8 cellular contexts compared by ENCODE assay signal in the genomic region with DNA sequence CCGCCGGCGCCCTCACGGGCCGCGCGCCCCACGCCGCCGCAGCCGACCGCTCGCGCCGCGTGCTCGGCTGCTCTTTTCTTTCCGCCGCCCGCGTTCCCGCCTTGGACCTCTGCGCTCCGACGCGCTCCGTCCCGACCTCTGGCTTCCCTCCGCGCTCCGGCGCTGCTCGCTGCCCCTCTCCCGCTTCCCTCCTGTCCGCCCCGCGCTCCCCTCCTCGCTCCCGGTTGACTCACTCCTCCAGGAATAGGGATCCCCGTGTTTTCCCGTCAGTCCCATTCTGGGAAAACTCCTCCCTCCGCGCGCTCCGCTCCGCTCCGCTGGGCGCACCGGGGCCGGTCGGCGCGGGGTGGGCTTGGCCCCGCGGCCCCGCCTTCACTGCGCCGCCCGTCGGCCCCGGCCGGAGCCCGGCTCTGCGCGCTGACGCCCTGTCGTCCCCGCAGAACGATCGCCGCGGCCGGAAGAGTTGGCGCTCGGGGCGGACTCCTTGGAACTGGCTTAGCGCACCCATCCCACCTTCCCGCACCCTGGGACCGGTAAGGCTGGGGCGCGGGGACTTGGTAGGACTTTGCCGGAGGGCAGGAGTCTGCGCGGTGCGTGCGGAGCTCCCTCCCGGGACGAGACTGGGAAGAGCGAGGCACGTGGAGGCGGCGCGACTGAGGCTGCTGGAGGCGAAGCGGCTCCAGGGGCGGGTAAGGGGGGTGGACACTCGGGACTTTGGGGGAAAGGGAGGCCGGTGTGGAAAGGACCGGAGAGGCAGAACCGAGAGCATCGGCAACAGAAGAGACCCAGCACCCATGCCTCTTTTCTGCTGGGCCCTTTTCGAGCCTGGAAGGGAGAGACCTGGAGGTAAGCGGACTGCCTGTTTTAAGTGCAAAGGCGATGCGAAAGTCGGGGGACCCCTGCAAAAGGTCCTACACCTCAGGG. TPM values are rescaled to one million over a fixed set of nuclear protein-coding genes. Genes with fewer than 3 reads are reported as not detected.
DNase-seq lines count a peak whose midpoint lies in the region; ATAC-seq and TF ChIP-seq lines count a peak whose summit lies in the region.

No MANE protein-coding gene starts in this region.

- H3K9ac ChIP-seq in SK-N-MC (ENCODE audit: insufficient read length): peak overlapping the region; percentile 88

- H3K4me3 ChIP-seq in HEK293 (ENCODE audit: low read depth, low read length): peak overlapping the region; percentile 58
- H3K4me3 ChIP-seq in SK-N-MC: peak overlapping the region; percentile 81
- H3K4me3 ChIP-seq in ectodermal cell (ENCODE audit: insufficient read depth, low read depth, low read length): peak overlapping the region; percentile 46
- peak overlapping the region; percentile 62 for H3K4me3 ChIP-seq in upper lobe of right lung

- DNase-seq in Caki2 (ENCODE audit: low read depth) (peak; percentile 73), SK-N-MC (ENCODE audit: low read depth, low spot score) (no peak), memory B cell (ENCODE audit: low spot score in 2 of 2) (no peak), upper lobe of right lung (peak; percentile 82)

- ATAC-seq in memory B cell (ENCODE audit: low read depth) (peak; percentile 21), upper lobe of right lung (peak; percentile 66), GM18517 (IDR thresholded peaks at IDR 0.05; ENCODE audit: unreplicated experiment) (no peak), HG02623 (IDR thresholded peaks at IDR 0.05; ENCODE audit: unreplicated experiment) (no peak)

- CTCF ChIA-PET in HEK293 (lab: Yijun Ruan, JAX): interaction anchor here (0.6 to 0.7 kb wide), 2 partner anchors 364 to 990 kb away, joined by 5 to 9 read pairs; no protein-coding TSS in a partner anchor

- 0% methylated on average over 106 of the region's 106 CpGs for WGBS in ectodermal cell, 2 experiments

- no peaks in the 10 kb centered on the region; a peak in 1 of 3 replicates for H3K36me3 ChIP-seq in HEK293 (ENCODE audit: control insufficient read depth in 2 of 2, insufficient read depth in 1 of 2, low read length in 2 of 2)
- H3K36me3 ChIP-seq in SK-N-MC (ENCODE audit: insufficient read depth, low read length): peaks cover 1% of the 10 kb centered on the region; the same call in 1 of the 2 replicates
- no peaks in the 10 kb centered on the region for H3K36me3 ChIP-seq in ectodermal cell (ENCODE audit: control insufficient read depth, insufficient read depth, low read length)
- no peaks in the 10 kb centered on the region for H3K36me3 ChIP-seq in upper lobe of right lung

- H3K4me1 Mint-ChIP-seq in memory B cell: peaks cover 13% of the 10 kb centered on the region

- TF ChIP-seq CTCF in HEK293 (tag by site-specific recombination; IDR thresholded peaks at IDR 0.05): no peak
- no peak for TF ChIP-seq CTCF in upper lobe of right lung (IDR thresholded peaks at IDR 0.05)

- peak overlapping the region; percentile 80 for H3K4me3 Mint-ChIP-seq in memory B cell

- H3K27ac ChIP-seq in HEK293 (ENCODE audit: extremely low read depth, low read depth, low read length) (peak overlapping the region; percentile 93), SK-N-MC (peak overlapping the region; percentile 77), ectodermal cell (ENCODE audit: insufficient read depth, low read depth, low read length, poor library complexity, severe bottlenecking) (peak overlapping the region; percentile 63), upper lobe of right lung (peak overlapping the region; percentile 81)

- POLR2A ChIA-PET in HEK293 (lab: Yijun Ruan, JAX): interaction anchor here (0.6 to 1.2 kb wide), 4 partner anchors 8 to 75 kb away, joined by 3 to 4 read pairs (median 3); no protein-coding TSS in a partner anchor

- intact Hi-C loops in upper lobe of right lung (cut with DNase I): no loop called here

- no peak overlapping the region for H3K27ac Mint-ChIP-seq in memory B cell

- in situ Hi-C loops in Caki2 (cut with HindIII; ENCODE audit: low pct_unique_long_range_greater_than_20kb, low sequenced_read_pairs): no loop called here

- no peaks in the 10 kb centered on the region for H3K9me3 Mint-ChIP-seq in memory B cell

- peaks cover 36% of the 10 kb centered on the region for H3K27me3 Mint-ChIP-seq in memory B cell

- H3K27me3 ChIP-seq in ectodermal cell (ENCODE audit: control insufficient read depth, insufficient read depth, low read length, poor library complexity, severe bottlenecking) (peaks cover 41% of the 10 kb centered on the region), upper lobe of right lung (no peaks in the 10 kb centered on the region)

- H3K4me1 ChIP-seq in HEK293 (ENCODE audit: control insufficient read depth, insufficient read depth, low read length): peaks cover 7% of the 10 kb centered on the region; the same call in 1 of the 2 replicates
- peaks cover 30% of the 10 kb centered on the region for H3K4me1 ChIP-seq in ectodermal cell (ENCODE audit: control insufficient read depth, insufficient read depth, low read length)
- peaks cover 15% of the 10 kb centered on the region for H3K4me1 ChIP-seq in upper lobe of right lung

- H3K36me3 Mint-ChIP-seq in memory B cell: peaks cover 2% of the 10 kb centered on the region

- no peaks in the 10 kb centered on the region for H3K9me3 ChIP-seq in HEK293 (ENCODE audit: control insufficient read depth, insufficient read depth, low read depth, low read length)
- H3K9me3 ChIP-seq in SK-N-MC (ENCODE audit: low read depth, low read length): no peaks in the 10 kb centered on the region
- H3K9me3 ChIP-seq in ectodermal cell (ENCODE audit: control insufficient read depth, low read length): no peaks in the 10 kb centered on the region
- H3K9me3 ChIP-seq in upper lobe of right lung: no peaks in the 10 kb centered on the region

TF ChIP-seq in HEK293, 187 proteins besides CTCF, POLR2A, EP300 and RAD21 (continues in another document):
- TF ChIP-seq, protein P1, sequence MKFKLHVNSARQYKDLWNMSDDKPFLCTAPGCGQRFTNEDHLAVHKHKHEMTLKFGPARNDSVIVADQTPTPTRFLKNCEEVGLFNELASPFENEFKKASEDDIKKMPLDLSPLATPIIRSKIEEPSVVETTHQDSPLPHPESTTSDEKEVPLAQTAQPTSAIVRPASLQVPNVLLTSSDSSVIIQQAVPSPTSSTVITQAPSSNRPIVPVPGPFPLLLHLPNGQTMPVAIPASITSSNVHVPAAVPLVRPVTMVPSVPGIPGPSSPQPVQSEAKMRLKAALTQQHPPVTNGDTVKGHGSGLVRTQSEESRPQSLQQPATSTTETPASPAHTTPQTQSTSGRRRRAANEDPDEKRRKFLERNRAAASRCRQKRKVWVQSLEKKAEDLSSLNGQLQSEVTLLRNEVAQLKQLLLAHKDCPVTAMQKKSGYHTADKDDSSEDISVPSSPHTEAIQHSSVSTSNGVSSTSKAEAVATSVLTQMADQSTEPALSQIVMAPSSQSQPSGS (tag by site-specific recombination; IDR thresholded peaks at IDR 0.05; ENCODE audit: low read depth): no peak
- TF ChIP-seq ZNF623 (tag by site-specific recombination; IDR thresholded peaks at IDR 0.05) (no peak), TRIM28 (IDR thresholded peaks at IDR 0.05; ENCODE audit: borderline replicate concordance, low read length) (no peak), ZNF514 (tag by site-specific recombination; IDR thresholded peaks at IDR 0.05) (no peak), KLF9 (tag by site-specific recombination; IDR thresholded peaks at IDR 0.05; ENCODE audit: low read depth) (peak; percentile 51), ZNF529 (tag by site-specific recombination; IDR thresholded peaks at IDR 0.05; ENCODE audit: insufficient replicate concordance) (no peak), FEZF1 (tag by site-specific recombination; IDR thresholded peaks at IDR 0.05) (peak; percentile 70), ZNF146 (tag by site-specific recombination; IDR thresholded peaks at IDR 0.05) (no peak), ZNF302 (tag by site-specific recombination; IDR thresholded peaks at IDR 0.05; ENCODE audit: low read depth) (no peak), ZNF223 (tag by site-specific recombination; IDR thresholded peaks at IDR 0.05) (no peak), ZNF747 (tag by site-specific recombination; IDR thresholded peaks at IDR 0.05) (no peak)
- TF ChIP-seq, protein P2, sequence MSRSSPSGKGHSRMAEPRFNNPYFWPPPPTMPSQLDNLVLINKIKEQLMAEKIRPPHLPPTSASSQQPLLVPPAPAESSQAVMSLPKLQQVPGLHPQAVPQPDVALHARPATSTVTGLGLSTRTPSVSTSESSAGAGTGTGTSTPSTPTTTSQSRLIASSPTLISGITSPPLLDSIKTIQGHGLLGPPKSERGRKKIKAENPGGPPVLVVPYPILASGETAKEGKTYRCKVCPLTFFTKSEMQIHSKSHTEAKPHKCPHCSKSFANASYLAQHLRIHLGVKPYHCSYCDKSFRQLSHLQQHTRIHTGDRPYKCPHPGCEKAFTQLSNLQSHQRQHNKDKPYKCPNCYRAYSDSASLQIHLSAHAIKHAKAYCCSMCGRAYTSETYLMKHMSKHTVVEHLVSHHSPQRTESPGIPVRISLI (tag by site-specific recombination; IDR thresholded peaks at IDR 0.05): no peak
- TF ChIP-seq, protein P3, sequence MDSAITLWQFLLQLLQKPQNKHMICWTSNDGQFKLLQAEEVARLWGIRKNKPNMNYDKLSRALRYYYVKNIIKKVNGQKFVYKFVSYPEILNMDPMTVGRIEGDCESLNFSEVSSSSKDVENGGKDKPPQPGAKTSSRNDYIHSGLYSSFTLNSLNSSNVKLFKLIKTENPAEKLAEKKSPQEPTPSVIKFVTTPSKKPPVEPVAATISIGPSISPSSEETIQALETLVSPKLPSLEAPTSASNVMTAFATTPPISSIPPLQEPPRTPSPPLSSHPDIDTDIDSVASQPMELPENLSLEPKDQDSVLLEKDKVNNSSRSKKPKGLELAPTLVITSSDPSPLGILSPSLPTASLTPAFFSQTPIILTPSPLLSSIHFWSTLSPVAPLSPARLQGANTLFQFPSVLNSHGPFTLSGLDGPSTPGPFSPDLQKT (IDR thresholded peaks at IDR 0.05; ENCODE audit: borderline replicate concordance, low read depth, low read length): no peak
- TF ChIP-seq, protein P4, sequence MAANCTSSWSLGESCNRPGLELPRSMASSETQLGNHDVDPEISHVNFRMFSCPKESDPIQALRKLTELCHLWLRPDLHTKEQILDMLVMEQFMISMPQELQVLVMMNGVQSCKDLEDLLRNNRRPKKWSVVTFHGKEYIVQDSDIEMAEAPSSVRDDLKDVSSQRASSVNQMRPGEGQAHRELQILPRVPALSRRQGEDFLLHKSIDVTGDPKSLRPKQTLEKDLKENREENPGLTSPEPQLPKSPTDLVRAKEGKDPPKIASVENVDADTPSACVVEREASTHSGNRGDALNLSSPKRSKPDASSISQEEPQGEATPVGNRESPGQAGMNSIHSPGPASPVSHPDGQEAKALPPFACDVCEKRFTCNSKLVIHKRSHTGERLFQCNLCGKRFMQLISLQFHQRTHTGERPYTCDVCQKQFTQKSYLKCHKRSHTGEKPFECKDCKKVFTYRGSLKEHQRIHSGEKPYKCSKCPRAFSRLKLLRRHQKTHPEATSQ (tag by site-specific recombination; IDR thresholded peaks at IDR 0.05): 0 out of 2 replicates have a peak, but pooled peaks have one; percentile 42

RNA-seq across cellular contexts. Expression of a gene that starts 0.6 kb away (rescaled TPM):
- 17.2 and 32.7 TPM in 2 replicates for total RNA-seq in Caki2 (2014; rRNA removed; shearing (Covaris generic); ENCODE audit: low replicate concordance)
- 32.5 TPM for polyA plus RNA-seq in ectodermal cell (2013, experiment 1 of 4)
- polyA plus RNA-seq in ectodermal cell (2013, experiment 2 of 4): 26.9 TPM
- 20.7 TPM for polyA plus RNA-seq in ectodermal cell (2013, experiment 3 of 4)
- polyA plus RNA-seq in ectodermal cell (2013, experiment 4 of 4): 20.6 TPM
- total RNA-seq in upper lobe of right lung: 42.5 TPM

Comparison
In these comparisons a context has a peak if more than half of its experiments do, and no peak if none do; other contexts are left out.
1. DNase-seq: peak in Caki2 (single experiment) and upper lobe of right lung (single experiment); none in SK-N-MC (single experiment) and memory B cell (0 of 2).
2. ATAC-seq: peak in memory B cell (single experiment) and upper lobe of right lung (single experiment); none in GM18517 (single experiment) and HG02623 (single experiment).
3. Peak in every context shown above with its lines, with median percentiles within 50 percentile points of each other: H3K27ac ChIP-seq and H3K4me3 ChIP-seq.